ENCODE assay signal across 1 cellular context in genomic region chr5:5069851-5070250, GRCh38.
TF ChIP-seq lines count a peak whose summit lies in the region.

No MANE protein-coding gene starts in this region.

TF ChIP-seq in GM23338, 12 proteins besides CTCF, POLR2A, EP300 and RAD21 (continued from another document):
- TF ChIP-seq, protein P1, sequence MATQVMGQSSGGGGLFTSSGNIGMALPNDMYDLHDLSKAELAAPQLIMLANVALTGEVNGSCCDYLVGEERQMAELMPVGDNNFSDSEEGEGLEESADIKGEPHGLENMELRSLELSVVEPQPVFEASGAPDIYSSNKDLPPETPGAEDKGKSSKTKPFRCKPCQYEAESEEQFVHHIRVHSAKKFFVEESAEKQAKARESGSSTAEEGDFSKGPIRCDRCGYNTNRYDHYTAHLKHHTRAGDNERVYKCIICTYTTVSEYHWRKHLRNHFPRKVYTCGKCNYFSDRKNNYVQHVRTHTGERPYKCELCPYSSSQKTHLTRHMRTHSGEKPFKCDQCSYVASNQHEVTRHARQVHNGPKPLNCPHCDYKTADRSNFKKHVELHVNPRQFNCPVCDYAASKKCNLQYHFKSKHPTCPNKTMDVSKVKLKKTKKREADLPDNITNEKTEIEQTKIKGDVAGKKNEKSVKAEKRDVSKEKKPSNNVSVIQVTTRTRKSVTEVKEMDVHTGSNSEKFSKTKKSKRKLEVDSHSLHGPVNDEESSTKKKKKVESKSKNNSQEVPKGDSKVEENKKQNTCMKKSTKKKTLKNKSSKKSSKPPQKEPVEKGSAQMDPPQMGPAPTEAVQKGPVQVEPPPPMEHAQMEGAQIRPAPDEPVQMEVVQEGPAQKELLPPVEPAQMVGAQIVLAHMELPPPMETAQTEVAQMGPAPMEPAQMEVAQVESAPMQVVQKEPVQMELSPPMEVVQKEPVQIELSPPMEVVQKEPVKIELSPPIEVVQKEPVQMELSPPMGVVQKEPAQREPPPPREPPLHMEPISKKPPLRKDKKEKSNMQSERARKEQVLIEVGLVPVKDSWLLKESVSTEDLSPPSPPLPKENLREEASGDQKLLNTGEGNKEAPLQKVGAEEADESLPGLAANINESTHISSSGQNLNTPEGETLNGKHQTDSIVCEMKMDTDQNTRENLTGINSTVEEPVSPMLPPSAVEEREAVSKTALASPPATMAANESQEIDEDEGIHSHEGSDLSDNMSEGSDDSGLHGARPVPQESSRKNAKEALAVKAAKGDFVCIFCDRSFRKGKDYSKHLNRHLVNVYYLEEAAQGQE (IDR thresholded peaks at IDR 0.05; ENCODE audit: unreplicated experiment), result no peak
- TF ChIP-seq ZNF114 (CRISPR knock-in tag; IDR thresholded peaks at IDR 0.05) (no peak), POLR2AphosphoS5 (IDR thresholded peaks at IDR 0.05; ENCODE audit: low read depth) (no peak), EZH2phosphoT487 (IDR thresholded peaks at IDR 0.05; ENCODE audit: unreplicated experiment) (no peak)
- TF ChIP-seq, protein P2, sequence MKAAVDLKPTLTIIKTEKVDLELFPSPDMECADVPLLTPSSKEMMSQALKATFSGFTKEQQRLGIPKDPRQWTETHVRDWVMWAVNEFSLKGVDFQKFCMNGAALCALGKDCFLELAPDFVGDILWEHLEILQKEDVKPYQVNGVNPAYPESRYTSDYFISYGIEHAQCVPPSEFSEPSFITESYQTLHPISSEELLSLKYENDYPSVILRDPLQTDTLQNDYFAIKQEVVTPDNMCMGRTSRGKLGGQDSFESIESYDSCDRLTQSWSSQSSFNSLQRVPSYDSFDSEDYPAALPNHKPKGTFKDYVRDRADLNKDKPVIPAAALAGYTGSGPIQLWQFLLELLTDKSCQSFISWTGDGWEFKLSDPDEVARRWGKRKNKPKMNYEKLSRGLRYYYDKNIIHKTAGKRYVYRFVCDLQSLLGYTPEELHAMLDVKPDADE (IDR thresholded peaks at IDR 0.05), result no peak
